In genomic region chr17:62703269-62703775, GRCh38 we compare ENCODE assay signal across 8 cellular contexts.
DNase-seq lines count a peak whose midpoint lies in the region; ATAC-seq and TF ChIP-seq lines count a peak whose summit lies in the region.

No MANE protein-coding gene starts in this region.

- H3K4me3 Mint-ChIP-seq in activated naive CD8-positive, alpha-beta T cell, result peak overlapping the region; percentile 27

- TF ChIP-seq CTCF in DND-41 (IDR thresholded peaks at IDR 0.05; ENCODE audit: borderline replicate concordance, extremely low read depth, low read length, poor library complexity, severe bottlenecking) (no peak), kidney epithelial cell (IDR thresholded peaks at IDR 0.05; ENCODE audit: insufficient read depth, low read length, poor library complexity, severe bottlenecking) (no peak), tibial artery (IDR thresholded peaks at IDR 0.05) (no peak)

- H3K9me3 ChIP-seq in DND-41 (ENCODE audit: insufficient read depth, low read length, severe bottlenecking) (no peaks in the 10 kb centered on the region), tibial artery (no peaks in the 10 kb centered on the region)

- peak overlapping the region; percentile 64 for H3K4me2 ChIP-seq in DND-41 (ENCODE audit: insufficient read depth, low read length)

- intact Hi-C loops in tibial artery (cut with DNase I; ENCODE audit: low total_unique reads), result loop anchor here (5.0 kb wide), 1 partner anchor 264 kb away; the partner anchor contains the start of gene TANC2

- no peak overlapping the region for H3K27ac Mint-ChIP-seq in activated naive CD8-positive, alpha-beta T cell

- H3K27me3 Mint-ChIP-seq in activated naive CD8-positive, alpha-beta T cell, result peaks cover 5% of the 10 kb centered on the region

- H4K20me1 ChIP-seq in DND-41 (ENCODE audit: insufficient read depth, low read length), result no peaks in the 10 kb centered on the region

- H3K9me3 Mint-ChIP-seq in activated naive CD8-positive, alpha-beta T cell (ENCODE audit: low read depth), result no peaks in the 10 kb centered on the region

- H3K36me3 ChIP-seq in DND-41 (ENCODE audit: insufficient read depth, low read length) (no peaks in the 10 kb centered on the region), kidney epithelial cell (ENCODE audit: control insufficient read depth, insufficient read depth, low read length) (no peaks in the 10 kb centered on the region), tibial artery (no peaks in the 10 kb centered on the region)

- H3K4me1 ChIP-seq in DND-41 (ENCODE audit: insufficient read depth, low read length) (peaks cover 13% of the 10 kb centered on the region), tibial artery (peaks cover 0 to 29% (median 11%) of the 10 kb centered on the region in 4 donors)

- H3K27me3 ChIP-seq in DND-41 (ENCODE audit: insufficient read depth, low read length, poor library complexity), result peaks cover 24% of the 10 kb centered on the region
- H3K27me3 ChIP-seq in kidney epithelial cell (ENCODE audit: control insufficient read depth, insufficient read depth, low read length), result no peaks in the 10 kb centered on the region
- peaks cover 0 to 34% of the 10 kb centered on the region in 2 donors for H3K27me3 ChIP-seq in tibial artery

- no peaks in the 10 kb centered on the region for H3K79me2 ChIP-seq in DND-41 (ENCODE audit: insufficient read depth, low read length)

- ATAC-seq in DND-41 (ENCODE audit: insufficient read depth, low read depth) (peak; percentile 25; the same call in 2 of the 3 replicates), HG03039 (IDR thresholded peaks at IDR 0.05; ENCODE audit: unreplicated experiment) (no peak)

- H3K36me3 Mint-ChIP-seq in activated naive CD8-positive, alpha-beta T cell, result no peaks in the 10 kb centered on the region

- peaks cover 7% of the 10 kb centered on the region for H3K4me1 Mint-ChIP-seq in activated naive CD8-positive, alpha-beta T cell (ENCODE audit: low read depth)

- peak overlapping the region in 1 of 2 experiments; percentile 53; a peak in 2 of 4 replicates for H3K4me3 ChIP-seq in DND-41 (ENCODE audit: low read depth in 1 of 2, low read length in 2 of 2)
- H3K4me3 ChIP-seq in kidney epithelial cell (ENCODE audit: low read depth, low read length), result peak overlapping the region; percentile 52
- H3K4me3 ChIP-seq in tibial artery, result peak overlapping the region; percentile 54 to 60

- DNase-seq in DND-41, result no peak
- peak; percentile 73 for DNase-seq in HK-2 (ENCODE audit: unreplicated experiment)
- DNase-seq in kidney epithelial cell (ENCODE audit: low read depth), result peak; percentile 71
- peak; percentile 49 to 69 for DNase-seq in tibial artery
- DNase-seq in NCI-H2107 treated with DMSO at 0.1 percent for 48 hours (lab: John Stamatoyannopoulos, UW; ENCODE audit: unreplicated experiment), result no peak
- DNase-seq in cortex of kidney (lab: John Stamatoyannopoulos, UW), result no peak

- peak overlapping the region; percentile 65 for H2AFZ ChIP-seq in DND-41 (ENCODE audit: low read depth, low read length)

- H3K27ac ChIP-seq in DND-41 (ENCODE audit: low read length), result no peak overlapping the region
- no peak overlapping the region for H3K27ac ChIP-seq in tibial artery

- H3K9ac ChIP-seq in DND-41 (ENCODE audit: low read depth, low read length), result peak overlapping the region; percentile 49; the same call in 1 of the 2 replicates

Comparison
In these comparisons a context has a peak if more than half of its experiments do, and no peak if none do; other contexts are left out.
1. DNase-seq: peak in HK-2 (single experiment), kidney epithelial cell (single experiment) and tibial artery (2 of 2); none in DND-41 (single experiment), NCI-H2107 treated with DMSO at 0.1 percent for 48 hours (single experiment) and cortex of kidney (single experiment).